15 cellular contexts compared by ENCODE assay signal in genomic region chr19:49028686-49029085, GRCh38. TPM values are rescaled to one million over a fixed set of nuclear protein-coding genes. Genes with fewer than 3 reads are reported as not detected.
"Had no signal": no experiment of that assay in that cellular context is flagged by ENCODE, and none has a peak within 500 bp of the region (broad histone marks: within the 10 kb centered on the region; RNA-seq: fewer than 3 reads in every experiment).

No MANE protein-coding gene starts in this region.

RNA-seq across cellular contexts. Expression of gene CGB2, which starts 3.0 kb away (rescaled TPM):
- total RNA-seq: activated B cell treated with CpG ODN at 0.5 μM for 24 hours; activated CD4-positive, alpha-beta memory T cell treated with anti-CD3 and anti-CD28 coated beads for 36 hours; activated CD4-positive, alpha-beta memory T cell treated with anti-CD3 and anti-CD28 coated beads, Interleukin-2, amount 10 ng/mL, durations not matched to agents 7 days and 5 days; activated CD4-positive, alpha-beta T cell treated with anti-CD3 and anti-CD28 coated beads, Interleukin-2, amount 10 ng/mL, durations not matched to agents 24 days and 14 days; activated CD8-positive, alpha-beta memory T cell treated with anti-CD3 and anti-CD28 coated beads for 36 hours; activated CD8-positive, alpha-beta memory T cell treated with anti-CD3 and anti-CD28 coated beads, Interleukin-2, amount 10 ng/mL, durations not matched to agents 7 days and 5 days; activated CD8-positive, alpha-beta T cell treated with anti-CD3 and anti-CD28 coated beads for 36 hours; activated CD8-positive, alpha-beta T cell treated with anti-CD3 and anti-CD28 coated beads, Interleukin-2, amount 10 ng/mL, durations not matched to agents 7 days and 5 days; T-cell; T-helper 1 cell treated with Interleukin-12 subunit alpha and Interleukin-12 subunit beta and Interleukin-4 antibody, amounts not matched to agents 30 ng/mL and 1 ng/mL, for 36 hours; T-helper 17 cell; T-helper 2 cell treated with Interferon-gamma antibody and Interleukin-4, amounts not matched to agents 100 ng/mL and 5 ng/mL, for 36 hours; WTC11 had no signal

RNA-seq across cellular contexts. Expression of gene CGB3, which starts 4.6 kb away (rescaled TPM):
- total RNA-seq: activated B cell treated with CpG ODN at 0.5 μM for 24 hours; activated CD4-positive, alpha-beta memory T cell treated with anti-CD3 and anti-CD28 coated beads for 36 hours; activated CD4-positive, alpha-beta memory T cell treated with anti-CD3 and anti-CD28 coated beads, Interleukin-2, amount 10 ng/mL, durations not matched to agents 7 days and 5 days; activated CD4-positive, alpha-beta T cell treated with anti-CD3 and anti-CD28 coated beads for 36 hours; activated CD4-positive, alpha-beta T cell treated with anti-CD3 and anti-CD28 coated beads, Interleukin-2, amount 10 ng/mL, durations not matched to agents 24 days and 14 days; activated CD4-positive, alpha-beta T cell treated with anti-CD3 and anti-CD28 coated beads, Interleukin-2, amount 10 ng/mL, durations not matched to agents 7 days and 5 days; activated CD8-positive, alpha-beta memory T cell treated with anti-CD3 and anti-CD28 coated beads for 36 hours; activated CD8-positive, alpha-beta memory T cell treated with anti-CD3 and anti-CD28 coated beads, Interleukin-2, amount 10 ng/mL, durations not matched to agents 7 days and 5 days; activated CD8-positive, alpha-beta T cell treated with anti-CD3 and anti-CD28 coated beads for 36 hours; activated CD8-positive, alpha-beta T cell treated with anti-CD3 and anti-CD28 coated beads, Interleukin-2, amount 10 ng/mL, durations not matched to agents 7 days and 5 days; T-cell; T-helper 1 cell treated with Interleukin-12 subunit alpha and Interleukin-12 subunit beta and Interleukin-4 antibody, amounts not matched to agents 30 ng/mL and 1 ng/mL, for 36 hours; T-helper 17 cell; T-helper 2 cell treated with Interferon-gamma antibody and Interleukin-4, amounts not matched to agents 100 ng/mL and 5 ng/mL, for 36 hours; WTC11 had no signal

RNA-seq across cellular contexts. Expression of gene CGB1, which starts 8.0 kb away (rescaled TPM):
- total RNA-seq: activated B cell treated with CpG ODN at 0.5 μM for 24 hours; activated CD4-positive, alpha-beta memory T cell treated with anti-CD3 and anti-CD28 coated beads for 36 hours; activated CD4-positive, alpha-beta memory T cell treated with anti-CD3 and anti-CD28 coated beads, Interleukin-2, amount 10 ng/mL, durations not matched to agents 7 days and 5 days; activated CD4-positive, alpha-beta T cell treated with anti-CD3 and anti-CD28 coated beads for 36 hours; activated CD4-positive, alpha-beta T cell treated with anti-CD3 and anti-CD28 coated beads, Interleukin-2, amount 10 ng/mL, durations not matched to agents 24 days and 14 days; activated CD4-positive, alpha-beta T cell treated with anti-CD3 and anti-CD28 coated beads, Interleukin-2, amount 10 ng/mL, durations not matched to agents 7 days and 5 days; activated CD8-positive, alpha-beta memory T cell treated with anti-CD3 and anti-CD28 coated beads for 36 hours; activated CD8-positive, alpha-beta memory T cell treated with anti-CD3 and anti-CD28 coated beads, Interleukin-2, amount 10 ng/mL, durations not matched to agents 7 days and 5 days; activated CD8-positive, alpha-beta T cell treated with anti-CD3 and anti-CD28 coated beads for 36 hours; activated CD8-positive, alpha-beta T cell treated with anti-CD3 and anti-CD28 coated beads, Interleukin-2, amount 10 ng/mL, durations not matched to agents 7 days and 5 days; T-cell; T-helper 1 cell treated with Interleukin-12 subunit alpha and Interleukin-12 subunit beta and Interleukin-4 antibody, amounts not matched to agents 30 ng/mL and 1 ng/mL, for 36 hours; T-helper 17 cell; T-helper 2 cell treated with Interferon-gamma antibody and Interleukin-4, amounts not matched to agents 100 ng/mL and 5 ng/mL, for 36 hours; WTC11 had no signal

RNA-seq across cellular contexts. Expression of gene LHB, which starts 11.8 kb away (rescaled TPM):
- total RNA-seq: activated B cell treated with CpG ODN at 0.5 μM for 24 hours; activated CD4-positive, alpha-beta T cell treated with anti-CD3 and anti-CD28 coated beads, Interleukin-2, amount 10 ng/mL, durations not matched to agents 24 days and 14 days; activated CD4-positive, alpha-beta T cell treated with anti-CD3 and anti-CD28 coated beads, Interleukin-2, amount 10 ng/mL, durations not matched to agents 7 days and 5 days; activated CD8-positive, alpha-beta memory T cell treated with anti-CD3 and anti-CD28 coated beads for 36 hours; activated CD8-positive, alpha-beta memory T cell treated with anti-CD3 and anti-CD28 coated beads, Interleukin-2, amount 10 ng/mL, durations not matched to agents 7 days and 5 days; activated CD8-positive, alpha-beta T cell treated with anti-CD3 and anti-CD28 coated beads for 36 hours; activated CD8-positive, alpha-beta T cell treated with anti-CD3 and anti-CD28 coated beads, Interleukin-2, amount 10 ng/mL, durations not matched to agents 7 days and 5 days; T-helper 1 cell treated with Interleukin-12 subunit alpha and Interleukin-12 subunit beta and Interleukin-4 antibody, amounts not matched to agents 30 ng/mL and 1 ng/mL, for 36 hours; T-helper 17 cell; T-helper 2 cell treated with Interferon-gamma antibody and Interleukin-4, amounts not matched to agents 100 ng/mL and 5 ng/mL, for 36 hours; WTC11 had no signal

RNA-seq across cellular contexts. Expression of gene CGB5, which starts 15.0 kb away (rescaled TPM):
- total RNA-seq: activated B cell treated with CpG ODN at 0.5 μM for 24 hours; activated CD4-positive, alpha-beta memory T cell treated with anti-CD3 and anti-CD28 coated beads for 36 hours; activated CD4-positive, alpha-beta memory T cell treated with anti-CD3 and anti-CD28 coated beads, Interleukin-2, amount 10 ng/mL, durations not matched to agents 7 days and 5 days; activated CD4-positive, alpha-beta T cell treated with anti-CD3 and anti-CD28 coated beads for 36 hours; activated CD4-positive, alpha-beta T cell treated with anti-CD3 and anti-CD28 coated beads, Interleukin-2, amount 10 ng/mL, durations not matched to agents 24 days and 14 days; activated CD4-positive, alpha-beta T cell treated with anti-CD3 and anti-CD28 coated beads, Interleukin-2, amount 10 ng/mL, durations not matched to agents 7 days and 5 days; activated CD8-positive, alpha-beta memory T cell treated with anti-CD3 and anti-CD28 coated beads for 36 hours; activated CD8-positive, alpha-beta memory T cell treated with anti-CD3 and anti-CD28 coated beads, Interleukin-2, amount 10 ng/mL, durations not matched to agents 7 days and 5 days; activated CD8-positive, alpha-beta T cell treated with anti-CD3 and anti-CD28 coated beads for 36 hours; activated CD8-positive, alpha-beta T cell treated with anti-CD3 and anti-CD28 coated beads, Interleukin-2, amount 10 ng/mL, durations not matched to agents 7 days and 5 days; T-cell; T-helper 1 cell treated with Interleukin-12 subunit alpha and Interleukin-12 subunit beta and Interleukin-4 antibody, amounts not matched to agents 30 ng/mL and 1 ng/mL, for 36 hours; T-helper 17 cell; T-helper 2 cell treated with Interferon-gamma antibody and Interleukin-4, amounts not matched to agents 100 ng/mL and 5 ng/mL, for 36 hours had no signal
